Comparison of ENCODE assay signal across 10 cellular contexts in the genomic region with DNA sequence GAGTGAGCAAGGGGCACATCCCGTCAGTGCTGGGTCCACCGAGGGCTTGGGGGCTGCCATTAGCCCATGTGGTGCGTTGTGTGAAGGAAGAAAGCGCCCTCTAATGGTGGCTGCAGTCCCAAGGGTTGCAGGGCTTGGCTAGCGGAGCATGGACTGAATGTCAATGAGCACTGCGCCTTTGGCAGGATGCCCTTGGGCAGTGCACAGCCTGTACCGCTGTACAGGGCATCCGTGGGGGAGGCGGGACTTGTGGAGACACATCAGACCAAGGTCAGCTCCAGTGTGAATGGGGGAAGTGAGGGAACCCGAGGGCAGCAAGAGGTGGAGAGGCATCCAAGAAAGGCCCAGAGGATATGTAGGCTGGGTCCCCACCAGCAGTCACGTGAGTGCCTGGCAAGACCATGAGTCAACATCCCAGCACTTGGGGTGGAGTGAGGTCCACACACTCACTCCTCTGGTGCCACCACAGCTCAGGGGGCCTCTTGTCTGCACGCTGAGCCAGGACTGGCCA.
DNase-seq lines count a peak whose midpoint lies in the region; ATAC-seq and TF ChIP-seq lines count a peak whose summit lies in the region.
"Had no signal": no experiment of that assay in that cellular context is flagged by ENCODE, and none has a peak within 500 bp of the region (broad histone marks: within the 10 kb centered on the region; RNA-seq: fewer than 3 reads in every experiment).

No MANE protein-coding gene starts in this region.

- H4K20me1 ChIP-seq in DOHH2 (ENCODE audit: control insufficient read depth, insufficient read depth, low read depth, low read length) = no peaks in the 10 kb centered on the region

- no peak for ATAC-seq in HG02610 (IDR thresholded peaks at IDR 0.05; ENCODE audit: unreplicated experiment)
- no peak for ATAC-seq in HG03354 (IDR thresholded peaks at IDR 0.05; ENCODE audit: poor library complexity, severe bottlenecking, unreplicated experiment)
- ATAC-seq in HG02763 (IDR thresholded peaks at IDR 0.05; ENCODE audit: unreplicated experiment) = no peak
- ATAC-seq: sciatic nerve had no signal

- H3K27ac Mint-ChIP-seq in activated naive CD8-positive, alpha-beta T cell treated with anti-CD3 and anti-CD28 coated beads for 36 hours = no peak overlapping the region

- no peaks in the 10 kb centered on the region for H3K36me3 Mint-ChIP-seq in activated naive CD8-positive, alpha-beta T cell treated with anti-CD3 and anti-CD28 coated beads for 36 hours

- no peak overlapping the region for H3K4me2 ChIP-seq in DOHH2 (ENCODE audit: low read length)
- H3K4me2 ChIP-seq in mesenchymal stem cell (ENCODE audit: low read length, poor library complexity, severe bottlenecking) = no peak overlapping the region

- H3K9me2 ChIP-seq in DOHH2 (replicated peaks; ENCODE audit: control insufficient read depth, low read length) = no peaks in the 10 kb centered on the region

- H3K4ac ChIP-seq in mesenchymal stem cell (ENCODE audit: low read depth in 1 of 2, low read length in 2 of 2) = no peak overlapping the region

- no peak overlapping the region for H3K4me3 ChIP-seq in DOHH2 (ENCODE audit: low read length)
- H3K4me3 ChIP-seq in mesenchymal stem cell (ENCODE audit: insufficient read depth in 1 of 2, low read depth in 1 of 2, low read length in 2 of 2) = peak overlapping the region in 1 of 2 experiments; percentile 14

- TF ChIP-seq CTCF in DOHH2 (IDR thresholded peaks at IDR 0.05; ENCODE audit: low read depth, low read length, poor library complexity, severe bottlenecking) = peak; percentile 68

- DNase-seq in HK-2 (ENCODE audit: unreplicated experiment) (peak; percentile 49), mesenchymal stem cell (peak; percentile 16), NCI-H524 (lab: John Stamatoyannopoulos, UW) (no peak)
- DNase-seq in activated naive CD8-positive, alpha-beta T cell treated with anti-CD3 and anti-CD28 coated beads for 36 hours = peak; percentile 11
- DNase-seq: activated naive CD4-positive, alpha-beta T cell treated with anti-CD3 and anti-CD28 coated beads, Interleukin-2, amount 50 U/mL, for 16 hours had no signal

- no peak overlapping the region for H3K14ac ChIP-seq in mesenchymal stem cell (ENCODE audit: low read length in 2 of 2)

- no peak overlapping the region for H2BK12ac ChIP-seq in mesenchymal stem cell (ENCODE audit: low read length in 2 of 2)

- no peak overlapping the region for H2AFZ ChIP-seq in mesenchymal stem cell (ENCODE audit: low read depth, low read length)

- no peaks in the 10 kb centered on the region for H3K79me2 ChIP-seq in DOHH2 (ENCODE audit: control insufficient read depth, low read length)

- H2BK15ac ChIP-seq in mesenchymal stem cell (ENCODE audit: low read depth, poor library complexity, severe bottlenecking) = no peak overlapping the region

- no peaks in the 10 kb centered on the region for H3K27me3 ChIP-seq in DOHH2 (ENCODE audit: control insufficient read depth, low read length)
- peaks cover 0 to 47% of the 10 kb centered on the region in 2 experiments for H3K27me3 ChIP-seq in mesenchymal stem cell (ENCODE audit: control insufficient read depth in 1 of 2, insufficient read depth in 1 of 2, low read length in 2 of 2)

- no peak overlapping the region for H2BK5ac ChIP-seq in mesenchymal stem cell (ENCODE audit: low read depth, low read length, poor library complexity, severe bottlenecking)

- H3K36me3 ChIP-seq in DOHH2 (ENCODE audit: control insufficient read depth, low read length) = no peaks in the 10 kb centered on the region
- H3K36me3 ChIP-seq in mesenchymal stem cell (ENCODE audit: control insufficient read depth in 1 of 2, insufficient read depth in 2 of 2, low read depth in 1 of 2, low read length in 2 of 2) = no peaks in the 10 kb centered on the region

- H3F3A ChIP-seq in DOHH2 (ENCODE audit: control insufficient read depth, insufficient read depth) = peaks cover 5% of the 10 kb centered on the region; the same call in 1 of the 2 replicates

- H3K27ac ChIP-seq in DOHH2 (ENCODE audit: low read depth, low read length) = no peak overlapping the region
- no peak overlapping the region for H3K27ac ChIP-seq in mesenchymal stem cell (ENCODE audit: low read length, poor library complexity, severe bottlenecking)

- H3K79me1 ChIP-seq in mesenchymal stem cell (replicated peaks; ENCODE audit: low read length, poor library complexity, severe bottlenecking) = no peaks in the 10 kb centered on the region

- H3K4me1 Mint-ChIP-seq in activated naive CD8-positive, alpha-beta T cell treated with anti-CD3 and anti-CD28 coated beads for 36 hours = peaks cover 52% of the 10 kb centered on the region

- no peak overlapping the region for H3K9ac ChIP-seq in mesenchymal stem cell (ENCODE audit: low read length)

- no peak overlapping the region for H4K91ac ChIP-seq in mesenchymal stem cell (ENCODE audit: low read length)

- no peaks in the 10 kb centered on the region for H3K27me3 Mint-ChIP-seq in activated naive CD8-positive, alpha-beta T cell treated with anti-CD3 and anti-CD28 coated beads for 36 hours

- no peak overlapping the region for H3K23ac ChIP-seq in mesenchymal stem cell (ENCODE audit: low read length in 2 of 2)

- no peak overlapping the region for H4K8ac ChIP-seq in mesenchymal stem cell (ENCODE audit: low read length)

- no peak overlapping the region for H3K18ac ChIP-seq in mesenchymal stem cell (ENCODE audit: low read depth in 1 of 2, low read length in 2 of 2)

- no peaks in the 10 kb centered on the region for H3K9me3 ChIP-seq in DOHH2 (ENCODE audit: control insufficient read depth, insufficient read depth, low read length)
- H3K9me3 ChIP-seq in mesenchymal stem cell (ENCODE audit: control insufficient read depth, low read length) = no peaks in the 10 kb centered on the region

- no peak overlapping the region for H2BK120ac ChIP-seq in mesenchymal stem cell (ENCODE audit: low read depth, low read length)

- H2AK5ac ChIP-seq in mesenchymal stem cell (ENCODE audit: low read length, severe bottlenecking) = no peak overlapping the region

- WGBS in mesenchymal stem cell = 64% methylated on average over 12 of the region's 12 CpGs

- H3K4me3 Mint-ChIP-seq in activated naive CD8-positive, alpha-beta T cell treated with anti-CD3 and anti-CD28 coated beads for 36 hours = no peak overlapping the region

- H3K9me3 Mint-ChIP-seq in activated naive CD8-positive, alpha-beta T cell treated with anti-CD3 and anti-CD28 coated beads for 36 hours = no peaks in the 10 kb centered on the region

- H3K4me1 ChIP-seq in DOHH2 (ENCODE audit: control insufficient read depth, low read length) (peaks cover 34% of the 10 kb centered on the region), mesenchymal stem cell (ENCODE audit: control insufficient read depth, insufficient read depth, low read depth, low read length) (peaks cover 3% of the 10 kb centered on the region)

Comparison
In these comparisons a context has a peak if more than half of its experiments do, and no peak if none do; other contexts are left out.
1. DNase-seq: peak in HK-2 (single experiment), activated naive CD8-positive, alpha-beta T cell treated with anti-CD3 and anti-CD28 coated beads for 36 hours (single experiment) and mesenchymal stem cell (single experiment); none in NCI-H524 (0 of 2).